ENCODE assay signal across 11 cellular contexts in the genomic region with DNA sequence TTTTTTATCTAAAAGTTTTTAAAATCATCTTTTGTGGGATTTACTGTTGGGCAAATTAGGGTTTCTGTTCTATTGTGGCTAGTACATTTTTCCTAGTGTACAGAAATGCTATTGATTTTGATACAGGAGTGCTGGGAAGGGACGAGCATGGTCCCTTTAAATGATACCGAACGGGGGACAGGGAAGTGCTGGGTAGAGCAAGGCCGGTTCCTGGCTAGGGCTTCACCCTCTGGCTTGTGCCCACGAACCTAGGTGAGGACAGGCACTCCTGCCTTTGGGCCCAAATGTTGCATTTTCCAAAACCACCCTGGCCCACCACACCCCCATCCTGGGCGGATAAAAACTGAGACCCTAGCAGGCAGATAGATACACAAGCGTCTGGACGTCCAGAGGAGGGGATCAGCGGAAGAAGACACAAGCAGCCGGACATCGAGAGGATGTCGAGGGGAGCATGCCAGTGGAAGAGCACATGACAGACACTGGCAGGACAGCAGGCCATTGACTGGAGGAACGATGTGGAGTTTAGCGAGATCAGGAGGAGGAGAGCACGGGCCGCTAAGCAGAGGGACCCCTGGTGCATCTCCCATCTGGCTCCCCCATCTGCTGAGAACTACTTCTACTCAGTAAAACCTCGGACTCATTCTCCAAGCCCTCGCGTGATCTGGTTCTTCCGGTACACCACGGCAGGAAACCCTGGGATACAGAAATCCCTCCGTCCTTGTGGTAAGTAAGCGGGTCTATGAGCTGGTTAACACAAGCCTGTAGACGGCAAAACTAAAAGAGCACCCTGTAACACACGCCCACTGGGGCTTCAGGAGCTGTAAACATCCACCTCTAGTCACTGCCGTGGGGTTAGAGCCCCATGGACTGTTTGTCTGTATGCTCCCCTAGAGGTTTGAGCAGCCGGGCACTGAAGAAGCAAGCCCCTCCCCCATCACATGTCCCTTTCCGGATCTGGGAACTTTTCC. TPM values are rescaled to one million over a fixed set of nuclear protein-coding genes. Genes with fewer than 3 reads are reported as not detected.
DNase-seq lines count a peak whose midpoint lies in the region; ATAC-seq and TF ChIP-seq lines count a peak whose summit lies in the region.
"Had no signal": no experiment of that assay in that cellular context is flagged by ENCODE, and none has a peak within 500 bp of the region (broad histone marks: within the 10 kb centered on the region; RNA-seq: fewer than 3 reads in every experiment).

No MANE protein-coding gene starts in this region.

- intact Hi-C loops in posterior vena cava (cut with DNase I), result no loop called here

- no peaks in the 10 kb centered on the region for H3K27me3 ChIP-seq in HUES48 (ENCODE audit: control insufficient read depth, insufficient read depth, low read length)
- no peaks in the 10 kb centered on the region for H3K27me3 ChIP-seq in right atrium auricular region

- TF ChIP-seq CTCF in right atrium auricular region (IDR thresholded peaks at IDR 0.05) (no peak), GM13977 (IDR thresholded peaks at IDR 0.05; ENCODE audit: extremely low read depth, insufficient read depth, missing control alignments) (no peak)

- no peaks in the 10 kb centered on the region for H3K36me3 ChIP-seq in HUES48 (ENCODE audit: control insufficient read depth, insufficient read depth, low read length)
- H3K36me3 ChIP-seq in right atrium auricular region, result no peaks in the 10 kb centered on the region

- H3K27me3 Mint-ChIP-seq in central memory CD8-positive, alpha-beta T cell, result no peaks in the 10 kb centered on the region
- H3K27me3 Mint-ChIP-seq: B cell had no signal

- no peaks in the 10 kb centered on the region for H3K4me1 Mint-ChIP-seq in central memory CD8-positive, alpha-beta T cell
- H3K4me1 Mint-ChIP-seq: B cell had no signal

- H3K9ac ChIP-seq in HUES48 (ENCODE audit: low read depth, low read length), result no peak overlapping the region

- H3K27ac Mint-ChIP-seq in central memory CD8-positive, alpha-beta T cell (ENCODE audit: low read depth), result no peak overlapping the region
- H3K27ac Mint-ChIP-seq: B cell had no signal

- H3K4me3 ChIP-seq in HUES48 (ENCODE audit: low read depth, low read length), result peak overlapping the region; percentile 61
- H3K4me3 ChIP-seq in right atrium auricular region, result peak overlapping the region; percentile 34 to 43

- H3K4me3 Mint-ChIP-seq in central memory CD8-positive, alpha-beta T cell, result no peak overlapping the region
- H3K4me3 Mint-ChIP-seq: B cell had no signal

- H3K27ac ChIP-seq in HUES48 (ENCODE audit: low read depth, low read length) (no peak overlapping the region), right atrium auricular region (peak overlapping the region; percentile 35 to 65)
- H3K27ac ChIP-seq: HL-60 had no signal

- peak; percentile 14 for ATAC-seq in central memory CD8-positive, alpha-beta T cell (replicated peaks; ENCODE audit: extremely low read depth, poor library complexity, severe bottlenecking)
- no peak for ATAC-seq in HG03442 (IDR thresholded peaks at IDR 0.05; ENCODE audit: unreplicated experiment)
- no peak for ATAC-seq in HG03520 (IDR thresholded peaks at IDR 0.05; ENCODE audit: unreplicated experiment)

- H3K9me3 Mint-ChIP-seq in central memory CD8-positive, alpha-beta T cell, result no peaks in the 10 kb centered on the region

- H3K4me1 ChIP-seq in HUES48 (ENCODE audit: control insufficient read depth, insufficient read depth, low read length) (no peaks in the 10 kb centered on the region), right atrium auricular region (no peaks in the 10 kb centered on the region)

- no peaks in the 10 kb centered on the region for H3K36me3 Mint-ChIP-seq in central memory CD8-positive, alpha-beta T cell (ENCODE audit: insufficient read depth)

- no peak for DNase-seq in central memory CD8-positive, alpha-beta T cell (ENCODE audit: low spot score in 2 of 2)
- DNase-seq in right atrium auricular region (ENCODE audit: low spot score), result no peak
- peak; percentile 83 for DNase-seq in posterior vena cava (ENCODE audit: low spot score)
- DNase-seq in epidermal melanocyte (ENCODE audit: insufficient read length, low spot score), result no peak
- DNase-seq in GM13977 (ENCODE audit: low spot score), result no peak
- DNase-seq: activated CD4-positive, alpha-beta T cell treated with anti-CD3 and anti-CD28 coated beads for 48 hours had no signal

- in situ Hi-C loops in GM13977 (cut with MboI; ENCODE audit: low pct_unique_long_range_greater_than_20kb, low sequenced_read_pairs, unreplicated experiment), result loop anchor here (25.0 kb wide), 1 partner anchor 599 kb away; no protein-coding TSS in a partner anchor

- H3K9me3 ChIP-seq in HUES48 (ENCODE audit: control insufficient read depth, insufficient read depth, low read length), result no peaks in the 10 kb centered on the region
- no peaks in the 10 kb centered on the region for H3K9me3 ChIP-seq in right atrium auricular region

RNA-seq across cellular contexts. Expression of a gene that starts 13.5 kb away (rescaled TPM):
- 10 to 100 TPM; 30.6 to 44.3 TPM for total RNA-seq in right atrium auricular region
- 10 to 100 TPM; 60.6 to 87.1 TPM for total RNA-seq in posterior vena cava
